8 cellular contexts compared by ENCODE assay signal in genomic region chr9:137618105-137619067, GRCh38. TPM values are rescaled to one million over a fixed set of nuclear protein-coding genes. Genes with fewer than 3 reads are reported as not detected.
DNase-seq lines count a peak whose midpoint lies in the region; ATAC-seq, FAIRE-seq and TF ChIP-seq lines count a peak whose summit lies in the region.

Gene EHMT1 (plus strand): TSS chr9:137619005. CDS start chr9:137619029, 24 bp downstream.

- H4K20me1 ChIP-seq in keratinocyte (ENCODE audit: control insufficient read depth, extremely low read depth, insufficient read depth, low read length) = peaks cover 3% of the 10 kb centered on the region

- peak within 1 kb of the TSS; percentile 91 for H3K9ac ChIP-seq in keratinocyte (ENCODE audit: control insufficient read depth, extremely low read depth, insufficient read depth, low read length)

- H3K4me2 ChIP-seq in A549 = peak within 1 kb of the TSS; percentile 93
- H3K4me2 ChIP-seq in keratinocyte (ENCODE audit: control insufficient read depth, extremely low read depth, insufficient read depth, low read depth, low read length) = peak within 1 kb of the TSS; percentile 100

- CTCF ChIA-PET in A549 (lab: Yijun Ruan, JAX) = interaction anchor here (0.5 to 1.8 kb wide), 2 partner anchors 36 to 318 kb away, joined by 3 to 5 read pairs; no protein-coding TSS in a partner anchor

- DNase-seq in A549 (ENCODE audit: low read depth in 1 of 2, low spot score in 1 of 2) (peak; percentile 84 to 86), NCI-H226 (peak; percentile 61), caudate nucleus (lab: John Stamatoyannopoulos, UW) (peak in 59 of 61 donors; percentile 29 to 93 (median 78)), keratinocyte (ENCODE audit: low read depth, low spot score) (no peak)
- DNase-seq in activated CD4-positive, CD25-positive, alpha-beta regulatory T cell (lab: John Stamatoyannopoulos, UW) = peak; percentile 80 to 87 (median 84)
- DNase-seq in stimulated activated CD4-positive, alpha-beta T cell treated with anti-CD3 and anti-CD28 coated beads, Interleukin-12 subunit alpha, Interleukin-12 subunit beta, amount 100 ng/mL, for 48 hours (ENCODE audit: low read depth in 2 of 3, low spot score in 1 of 3) = peak; percentile 78 to 84 (median 81)

- peaks cover 37% of the 10 kb centered on the region for H3K4me1 ChIP-seq in A549
- H3K4me1 ChIP-seq in keratinocyte (ENCODE audit: control insufficient read depth, extremely low read depth, insufficient read depth, low read length) = peaks cover 35% of the 10 kb centered on the region

- no peaks in the 10 kb centered on the region for H3K9me1 ChIP-seq in keratinocyte (ENCODE audit: control insufficient read depth, extremely low read depth, insufficient read depth, low read length)

- peak; percentile 39; the same call in 1 of the 2 replicates for TF ChIP-seq POLR2A in A549 (IDR thresholded peaks at IDR 0.05; ENCODE audit: low read length)

- no peak for FAIRE-seq in A549 (lab: Jason Lieb, UNC)
- no peak for FAIRE-seq in keratinocyte (lab: Jason Lieb, UNC)

- no peaks in the 10 kb centered on the region for H3K27me3 ChIP-seq in keratinocyte (ENCODE audit: control insufficient read depth, extremely low read depth, insufficient read depth, low read length)

- H3K9me3 ChIP-seq in A549 = no peaks in the 10 kb centered on the region
- H3K9me3 ChIP-seq in keratinocyte (ENCODE audit: control insufficient read depth, low read depth, low read length) = no peaks in the 10 kb centered on the region

- peak within 1 kb of the TSS; percentile 56 for H2AFZ ChIP-seq in keratinocyte (ENCODE audit: control insufficient read depth, low read length)

- H3K4me3 ChIP-seq in A549 = peak within 1 kb of the TSS; percentile 71
- peak within 1 kb of the TSS; percentile 82 to 98 (median 97) for H3K4me3 ChIP-seq in keratinocyte (ENCODE audit: control insufficient read depth in 2 of 3, extremely low read depth in 1 of 3, insufficient read depth in 2 of 3, low read depth in 1 of 3, low read length in 3 of 3)

- peaks cover 15 to 24% of the 10 kb centered on the region in 2 experiments for H3K36me3 ChIP-seq in keratinocyte (ENCODE audit: control insufficient read depth in 2 of 2, extremely low read depth in 1 of 2, insufficient read depth in 2 of 2, low read length in 2 of 2)

- POLR2A ChIA-PET in A549 (lab: Yijun Ruan, JAX) = interaction anchor here (0.7 to 2.1 kb wide), 11 partner anchors 10 to 378 kb away, joined by 3 to 10 read pairs (median 3); partner anchors contain the start of genes ARRDC1, TOR4A and ZMYND19

- peaks cover 81% of the 10 kb centered on the region for H3K79me2 ChIP-seq in keratinocyte (ENCODE audit: control insufficient read depth, insufficient read depth, low read length)

- dilution Hi-C loops in keratinocyte (cut with MboI; ENCODE audit: extremely low pct_ligation_motif_present, low sequenced_read_pairs) = no loop called here

- H3K27ac ChIP-seq in A549 (peak within 1 kb of the TSS; percentile 94 to 95), caudate nucleus (ENCODE audit: low read depth, low read length) (peak within 1 kb of the TSS; percentile 87), keratinocyte (ENCODE audit: control insufficient read depth, insufficient read depth, low read length) (peak within 1 kb of the TSS; percentile 82)

- TF ChIP-seq RAD21 in A549 (conservative IDR thresholded peaks at IDR 0.05 in 1 of 2, IDR thresholded peaks at IDR 0.05 in 1 of 2) = no peak

- no peak; the same call in 2 of the 3 replicates for TF ChIP-seq CTCF in A549 (IDR thresholded peaks at IDR 0.05)
- peak in 1 of 3 experiments; percentile 19 for TF ChIP-seq CTCF in keratinocyte (optimal IDR thresholded peaks at IDR 0.05 in 1 of 3, IDR thresholded peaks at IDR 0.05 in 1 of 3, conservative IDR thresholded peaks at IDR 0.05 in 1 of 3; ENCODE audit: extremely low read depth in 1 of 3, insufficient read depth in 2 of 3, low read length in 3 of 3)

- TF ChIP-seq EP300 in A549 (IDR thresholded peaks at IDR 0.05) = no peak

- ATAC-seq in A549 (peak; percentile 65 to 76), GM18861 (IDR thresholded peaks at IDR 0.05; ENCODE audit: unreplicated experiment) (peak; percentile 48), HG03066 (IDR thresholded peaks at IDR 0.05; ENCODE audit: low read depth, unreplicated experiment) (peak; percentile 50)

- WGBS in A549 (ENCODE audit: missing lambda C conversion rate) = 3% methylated on average over 23 of the region's 94 CpGs

TF ChIP-seq in A549, 52 proteins besides CTCF, POLR2A, EP300 and RAD21:
- TF ChIP-seq BCL3 (IDR thresholded peaks at IDR 0.05) = peak; percentile 71; the same call in 2 of the 3 replicates
- no peak for TF ChIP-seq CBX8 (IDR thresholded peaks at IDR 0.05)
- TF ChIP-seq TP53 (CRISPR knock-in tag; IDR thresholded peaks at IDR 0.05) = no peak; the same call in 1 of the 2 replicates
- TF ChIP-seq MAX (IDR thresholded peaks at IDR 0.05) = peak; percentile 38
- TF ChIP-seq PBX3 (IDR thresholded peaks at IDR 0.05) = peak; percentile 39
- no peak for TF ChIP-seq NFE2L2 (conservative IDR thresholded peaks at IDR 0.05; ENCODE audit: low read length)
- no peak for TF ChIP-seq RFX5 (IDR thresholded peaks at IDR 0.05)
- no peak for TF ChIP-seq RARB (CRISPR knock-in tag; IDR thresholded peaks at IDR 0.05)
- TF ChIP-seq EHMT2 (IDR thresholded peaks at IDR 0.05; ENCODE audit: low read depth) = no peak
- no peak for TF ChIP-seq HMGXB4 (CRISPR knock-in tag; IDR thresholded peaks at IDR 0.05; ENCODE audit: borderline replicate concordance)
- no peak for TF ChIP-seq CBX2 (IDR thresholded peaks at IDR 0.05; ENCODE audit: borderline replicate concordance, low read depth)
- peak in 1 of 2 experiments; percentile 81; a peak in 3 of 5 replicates for TF ChIP-seq JUN (IDR thresholded peaks at IDR 0.05)
- TF ChIP-seq TFCP2L1 (CRISPR knock-in tag; IDR thresholded peaks at IDR 0.05) = peak; percentile 24; the same call in 1 of the 2 replicates
- TF ChIP-seq PHF8 (IDR thresholded peaks at IDR 0.05; ENCODE audit: borderline replicate concordance, low read depth) = peak; percentile 65
- no peak for TF ChIP-seq CEBPB (IDR thresholded peaks at IDR 0.05)
TF ChIP-seq in A549: peak in this region for 6.

RNA-seq across cellular contexts. Expression of gene EHMT1, which starts in this region (rescaled TPM):
- 33.6 and 41.3 TPM in 2 replicates for polyA plus RNA-seq in A549 (2011; rRNA removed)
- polyA plus RNA-seq in A549 (2012; cell fraction: cytosol; rRNA removed) = 47.5 and 56.3 TPM in 2 replicates
- 181 and 185 TPM in 2 replicates for polyA plus RNA-seq in A549 (2012; cell fraction: nucleus; rRNA removed)
- polyA plus RNA-seq in A549 (2017; fragmentation: RNase III; extraction: RNeasy Plus Mini Kit Qiagen cat#74134 plus additional on column Dnase treatment) = 45.6 to 52.9 TPM (median 48.0 TPM) in 3 replicates
- 68.5 and 82.6 TPM in 2 replicates for polyA minus RNA-seq in A549 (2011; rRNA and poly(A)+ RNA removed)
- 25.4 to 34.0 TPM (median 25.9 TPM) in 3 replicates for polyA plus RNA-seq in keratinocyte
- 51.6 TPM for polyA plus RNA-seq in keratinocyte (2011; ENCODE audit: low read depth)
- 16.1 and 29.6 TPM in 2 replicates for polyA plus RNA-seq in keratinocyte (2011; cell fraction: cytosol; rRNA removed)
- 50.8 and 71.4 TPM in 2 replicates for polyA plus RNA-seq in keratinocyte (2011; cell fraction: nucleus; rRNA removed)
- 21.1 and 37.2 TPM in 2 replicates for polyA plus RNA-seq in keratinocyte (2012; ENCODE audit: low replicate concordance)
- polyA minus RNA-seq in keratinocyte = 42.0 to 105 TPM (median 52.4 TPM) in 3 replicates
- polyA minus RNA-seq in keratinocyte (2011; cell fraction: cytosol; rRNA and poly(A)+ RNA removed) = 43.7 TPM
- 61.2 and 82.5 TPM in 2 replicates for polyA minus RNA-seq in keratinocyte (2011; cell fraction: nucleus; rRNA and poly(A)+ RNA removed)
